Comparison of ENCODE assay signal across 23 cellular contexts in genomic region chr12:29278673-29279420, GRCh38.
DNase-seq lines count a peak whose midpoint lies in the region; ATAC-seq and TF ChIP-seq lines count a peak whose summit lies in the region.
"Had no signal": no experiment of that assay in that cellular context is flagged by ENCODE, and none has a peak within 500 bp of the region (broad histone marks: within the 10 kb centered on the region; RNA-seq: fewer than 3 reads in every experiment).

No MANE protein-coding gene starts in this region.

- WGBS in SK-N-SH (ENCODE audit: low lambda C conversion rate) = 6% methylated on average over 3 of the region's 3 CpGs
- 83% methylated on average over 3 of the region's 3 CpGs for WGBS in smooth muscle cell (ENCODE audit: low lambda C conversion rate)
- 73 to 82% methylated on average over 3 of the region's 3 CpGs for WGBS in thyroid gland, 2 donors

- POLR2A ChIA-PET in SK-N-SH (lab: Yijun Ruan, JAX) = no interaction called here

- no peaks in the 10 kb centered on the region for H3K9me3 ChIP-seq in SK-N-SH
- H3K9me3 ChIP-seq in smooth muscle cell (replicated peaks; ENCODE audit: low read depth) = no peaks in the 10 kb centered on the region
- no peaks in the 10 kb centered on the region for H3K9me3 ChIP-seq in thyroid gland
- H3K9me3 ChIP-seq: BE2C, Caco-2, sigmoid colon had no signal

- H3K27me3 ChIP-seq in SK-N-SH (ENCODE audit: insufficient read depth) (no peaks in the 10 kb centered on the region), smooth muscle cell (ENCODE audit: low read depth) (no peaks in the 10 kb centered on the region), thyroid gland (no peaks in the 10 kb centered on the region)
- H3K27me3 ChIP-seq: BE2C, sigmoid colon had no signal

- peak overlapping the region; percentile 76 for H2AFZ ChIP-seq in SK-N-SH (ENCODE audit: low read depth)
- no peak overlapping the region for H2AFZ ChIP-seq in smooth muscle cell (ENCODE audit: low read depth)

- no peaks in the 10 kb centered on the region for H3K9me2 ChIP-seq in SK-N-SH

- peaks cover 4 to 20% of the 10 kb centered on the region in 2 experiments; a peak in 3 of 4 replicates for H3K4me1 ChIP-seq in SK-N-SH (ENCODE audit: control insufficient read depth in 1 of 2, insufficient read depth in 2 of 2, low read depth in 1 of 2, low read length in 1 of 2)
- H3K4me1 ChIP-seq in smooth muscle cell (ENCODE audit: low read depth) = no peaks in the 10 kb centered on the region
- H3K4me1 ChIP-seq in thyroid gland = no peaks in the 10 kb centered on the region
- H3K4me1 ChIP-seq: BE2C had no signal

- H3K79me2 ChIP-seq in SK-N-SH (ENCODE audit: insufficient read depth) (no peaks in the 10 kb centered on the region), smooth muscle cell (ENCODE audit: low read depth) (no peaks in the 10 kb centered on the region)

- no peak overlapping the region for H3K4me3 ChIP-seq in SK-N-SH (ENCODE audit: low read depth in 2 of 2, low read length in 1 of 2)
- H3K4me3 ChIP-seq in fibroblast of pulmonary artery (replicated peaks; ENCODE audit: low read depth, low read length) = no peak overlapping the region
- H3K4me3 ChIP-seq in smooth muscle cell = no peak overlapping the region
- no peak overlapping the region for H3K4me3 ChIP-seq in thyroid gland (replicated peaks in 1 of 3)
- H3K4me3 ChIP-seq: sigmoid colon had no signal

- intact Hi-C loops in thyroid gland (cut with DNase I) = no loop called here

- TF ChIP-seq EP300 in SK-N-SH (IDR thresholded peaks at IDR 0.05; ENCODE audit: borderline replicate concordance in 1 of 2, low read depth in 1 of 2, low read length in 1 of 2) = peak; percentile 88 to 98

- H3K27ac ChIP-seq in SK-N-SH (ENCODE audit: low read depth in 2 of 2, low read length in 1 of 2) (peak overlapping the region; percentile 56 to 93), smooth muscle cell (ENCODE audit: low read depth) (peak overlapping the region; percentile 29), thyroid gland (no peak overlapping the region)
- H3K27ac ChIP-seq: sigmoid colon had no signal

- DNase-seq in EL (peak; percentile 61), SK-N-SH (no peak), fibroblast of pulmonary artery (ENCODE audit: low read depth) (peak; percentile 28), smooth muscle cell (lab: John Stamatoyannopoulos, UW; ENCODE audit: unreplicated experiment) (no peak), NCI-H2171 (lab: John Stamatoyannopoulos, UW) (no peak), thyroid gland (no peak)
- DNase-seq: activated CD4-positive, alpha-beta T cell treated with anti-CD3 and anti-CD28 coated beads for 1 hour; activated CD8-positive, alpha-beta memory T cell treated with anti-CD3 and anti-CD28 coated beads for 24 hours; activated naive CD4-positive, alpha-beta T cell treated with anti-CD3 and anti-CD28 coated beads for 36 hours; activated T-cell treated with anti-CD3 and anti-CD28 coated beads, Interleukin-2, amount 50 U/mL, for 4 hours; aorta; BE2C; Caco-2; effector CD4-positive, alpha-beta T cell; head of caudate nucleus; KG1; NCI-H2029; NCI-H510A; sigmoid colon had no signal

- ATAC-seq in HG03196 (IDR thresholded peaks at IDR 0.05; ENCODE audit: unreplicated experiment) (no peak), GM19463 (IDR thresholded peaks at IDR 0.05; ENCODE audit: unreplicated experiment) (no peak)
- ATAC-seq: activated T-cell treated with anti-CD3 and anti-CD28 coated beads, Interleukin-2, amount 50 U/mL, for 4 hours; left lobe of liver; stimulated activated memory B cell treated with anti-CD40 and anti-IgM and Interleukin-4, amounts not matched to agents 10 μg/mL and 1 μg/mL and 100 μg/mL, for 72 hours had no signal

- TF ChIP-seq POLR2A in thyroid gland (IDR thresholded peaks at IDR 0.05) = no peak

- CTCF ChIA-PET in SK-N-SH (lab: Yijun Ruan, JAX) = no interaction called here

- peaks cover 24% of the 10 kb centered on the region for H3F3A ChIP-seq in SK-N-SH (replicated peaks; ENCODE audit: insufficient read depth)
- peaks cover 9% of the 10 kb centered on the region for H3F3A ChIP-seq in smooth muscle cell (ENCODE audit: low read depth)

- no peaks in the 10 kb centered on the region for H4K20me1 ChIP-seq in SK-N-SH (ENCODE audit: insufficient read depth)
- H4K20me1 ChIP-seq in smooth muscle cell (ENCODE audit: low read depth) = no peaks in the 10 kb centered on the region

- H3K36me3 ChIP-seq in SK-N-SH (replicated peaks in 1 of 2; ENCODE audit: control insufficient read depth in 1 of 2, insufficient read depth in 2 of 2, low read length in 1 of 2) (no peaks in the 10 kb centered on the region), smooth muscle cell (ENCODE audit: low read depth) (no peaks in the 10 kb centered on the region), thyroid gland (no peaks in the 10 kb centered on the region)
- H3K36me3 ChIP-seq: BE2C, sigmoid colon had no signal

- peak overlapping the region; percentile 20; the same call in 1 of the 2 replicates for H3K9ac ChIP-seq in SK-N-SH
- no peak overlapping the region for H3K9ac ChIP-seq in smooth muscle cell (ENCODE audit: low read depth)

- no peak for TF ChIP-seq RAD21 in SK-N-SH (IDR thresholded peaks at IDR 0.05; ENCODE audit: low read length)

- peak overlapping the region; percentile 42; the same call in 1 of the 2 replicates for H3K4me2 ChIP-seq in SK-N-SH
- H3K4me2 ChIP-seq in smooth muscle cell = no peak overlapping the region

- TF ChIP-seq CTCF in SK-N-SH (IDR thresholded peaks at IDR 0.05) (no peak), fibroblast of pulmonary artery (IDR thresholded peaks at IDR 0.05; ENCODE audit: low read length, missing control alignments) (no peak), smooth muscle cell (IDR thresholded peaks at IDR 0.05; ENCODE audit: borderline replicate concordance, insufficient read depth, poor library complexity, severe bottlenecking) (no peak), thyroid gland (IDR thresholded peaks at IDR 0.05) (no peak)

TF ChIP-seq in SK-N-SH, 30 proteins besides CTCF, POLR2A, EP300 and RAD21 (continues in another document):
- TF ChIP-seq FOSL2 (IDR thresholded peaks at IDR 0.05; ENCODE audit: borderline replicate concordance, low read depth) (peak; percentile 96), YY1 (IDR thresholded peaks at IDR 0.05; ENCODE audit: low read depth) (peak; percentile 78; the same call in 1 of the 2 replicates), TAF1 (IDR thresholded peaks at IDR 0.05; ENCODE audit: borderline replicate concordance, low read depth, low read length) (no peak), RXRA (IDR thresholded peaks at IDR 0.05; ENCODE audit: borderline replicate concordance, low read depth) (peak; percentile 80; the same call in 1 of the 2 replicates), SMC3 (IDR thresholded peaks at IDR 0.05; ENCODE audit: low read depth, low read length) (no peak), IRF3 (IDR thresholded peaks at IDR 0.05; ENCODE audit: low read depth, low read length) (no peak), ZBTB33 (IDR thresholded peaks at IDR 0.05; ENCODE audit: borderline replicate concordance, low read depth) (peak; percentile 85; the same call in 1 of the 2 replicates), FOXM1 (IDR thresholded peaks at IDR 0.05; ENCODE audit: low read depth) (peak; percentile 92; the same call in 1 of the 2 replicates), POLR2AphosphoS5 (IDR thresholded peaks at IDR 0.05; ENCODE audit: low read depth, low read length) (peak; percentile 96), NRF1 (IDR thresholded peaks at IDR 0.05; ENCODE audit: low read depth, low read length) (no peak), TEAD4 (IDR thresholded peaks at IDR 0.05; ENCODE audit: borderline replicate concordance, insufficient read depth) (peak; percentile 89), NFIC (IDR thresholded peaks at IDR 0.05; ENCODE audit: borderline replicate concordance) (peak; percentile 92), PBX3 (IDR thresholded peaks at IDR 0.05) (peak; percentile 99), RCOR1 (IDR thresholded peaks at IDR 0.05; ENCODE audit: low read length) (no peak), MEF2A (IDR thresholded peaks at IDR 0.05; ENCODE audit: borderline replicate concordance, low read depth) (peak; percentile 84), CHD2 (IDR thresholded peaks at IDR 0.05; ENCODE audit: low read length, partially characterized antibody) (no peak), JUND (IDR thresholded peaks at IDR 0.05) (peak; percentile 98), ELF1 (IDR thresholded peaks at IDR 0.05) (no peak; the same call in 1 of the 2 replicates)

Comparison
In these comparisons a context has a peak if more than half of its experiments do, and no peak if none do; other contexts are left out.
1. DNase-seq: peak in EL (single experiment) and fibroblast of pulmonary artery (single experiment); none in SK-N-SH (single experiment), smooth muscle cell (single experiment), NCI-H2171 (single experiment) and thyroid gland (0 of 2).
2. H3K27ac ChIP-seq: peak in SK-N-SH (2 of 2) and smooth muscle cell (single experiment); none in thyroid gland (0 of 3).